18 cellular contexts compared by ENCODE assay signal in the genomic region with DNA sequence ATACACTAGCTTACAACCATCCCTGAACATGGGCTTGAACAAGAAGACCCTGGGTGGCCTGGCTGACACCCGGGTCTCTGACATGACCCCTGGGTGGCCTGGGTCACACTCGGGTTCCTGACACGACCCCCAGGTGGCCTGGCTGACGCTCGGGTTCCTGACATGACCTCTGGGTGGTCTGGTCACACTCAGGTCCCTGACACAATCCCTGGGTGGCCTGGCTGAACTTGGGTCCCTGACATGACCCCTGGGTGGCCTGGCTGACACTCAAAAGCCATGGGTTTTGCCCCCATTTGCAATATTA. TPM values are rescaled to one million over a fixed set of nuclear protein-coding genes. Genes with fewer than 3 reads are reported as not detected.
"Had no signal": no experiment of that assay in that cellular context is flagged by ENCODE, and none has a peak within 500 bp of the region (broad histone marks: within the 10 kb centered on the region; RNA-seq: fewer than 3 reads in every experiment).

No MANE protein-coding gene starts in this region.

- H3K4me3 Mint-ChIP-seq: activated T-helper 1 cell treated with anti-CD3 and anti-CD28 coated beads, Interleukin-12 subunit alpha, Interleukin-12 subunit beta, Interleukin-2, Interleukin-4 antibody, amounts not matched to agents 30 ng/mL and 10 ng/mL and 1 ng/mL, durations not matched to agents 14 hours and 24 hours and 36 hours; nephron progenitor cell; stimulated activated naive CD8-positive, alpha-beta T cell treated with anti-CD3 and anti-CD28 coated beads, Interleukin-15, Interleukin-2, amounts not matched to agents 100 ng/mL and 50 ng/mL, for 24 hours had no signal

- H3K27me3 Mint-ChIP-seq: stimulated activated naive CD8-positive, alpha-beta T cell treated with anti-CD3 and anti-CD28 coated beads, Interleukin-15, Interleukin-2, amounts not matched to agents 100 ng/mL and 50 ng/mL, for 24 hours had no signal

- ATAC-seq: left lobe of liver, mucosa of descending colon, sciatic nerve had no signal

- H3K27ac Mint-ChIP-seq: activated T-helper 1 cell treated with anti-CD3 and anti-CD28 coated beads, Interleukin-12 subunit alpha, Interleukin-12 subunit beta, Interleukin-2, Interleukin-4 antibody, amounts not matched to agents 30 ng/mL and 10 ng/mL and 1 ng/mL, durations not matched to agents 14 hours and 24 hours and 36 hours; nephron progenitor cell; stimulated activated naive CD8-positive, alpha-beta T cell treated with anti-CD3 and anti-CD28 coated beads, Interleukin-15, Interleukin-2, amounts not matched to agents 100 ng/mL and 50 ng/mL, for 24 hours had no signal

- H3K9me3 Mint-ChIP-seq: activated T-helper 1 cell treated with anti-CD3 and anti-CD28 coated beads, Interleukin-12 subunit alpha, Interleukin-12 subunit beta, Interleukin-2, Interleukin-4 antibody, amounts not matched to agents 30 ng/mL and 10 ng/mL and 1 ng/mL, durations not matched to agents 14 hours and 24 hours and 36 hours; stimulated activated naive CD8-positive, alpha-beta T cell treated with anti-CD3 and anti-CD28 coated beads, Interleukin-15, Interleukin-2, amounts not matched to agents 100 ng/mL and 50 ng/mL, for 24 hours had no signal

- DNase-seq: activated naive CD4-positive, alpha-beta T cell treated with Interleukin-2 at 50 U/mL for 16 hours; anterior cingulate cortex; dorsolateral prefrontal cortex; mammary epithelial cell; mucosa of descending colon; nephron progenitor cell; spleen; stimulated activated CD4-positive, alpha-beta T cell treated with anti-CD3 and anti-CD28 coated beads, Interleukin-1b, Interleukin-23, amount 100 ng/mL, for 48 hours had no signal

RNA-seq across cellular contexts. Expression of gene PRRT1B, which starts 38.0 kb away (rescaled TPM):
- total RNA-seq: activated T-helper 1 cell treated with anti-CD3 and anti-CD28 coated beads, Interleukin-12 subunit alpha, Interleukin-12 subunit beta, Interleukin-2, Interleukin-4 antibody, amounts not matched to agents 30 ng/mL and 10 ng/mL and 1 ng/mL, durations not matched to agents 14 hours and 24 hours and 36 hours; fibroblast of villous mesenchyme; mammary epithelial cell; osteocyte; pulmonary artery endothelial cell; sciatic nerve; spleen; T-helper 1 cell treated with Interleukin-12 subunit alpha and Interleukin-12 subunit beta and Interleukin-4 antibody, amounts not matched to agents 30 ng/mL and 1 ng/mL, for 36 hours; thoracic aorta; ureter had no signal
- polyA plus RNA-seq: mammary epithelial cell, spleen had no signal
